Comparison of ENCODE assay signal across 32 cellular contexts in genomic region chr5:65382582-65382981, GRCh38.
DNase-seq lines count a peak whose midpoint lies in the region; ATAC-seq, FAIRE-seq and TF ChIP-seq lines count a peak whose summit lies in the region.
"Had no signal": no experiment of that assay in that cellular context is flagged by ENCODE, and none has a peak within 500 bp of the region (broad histone marks: within the 10 kb centered on the region; RNA-seq: fewer than 3 reads in every experiment).

No MANE protein-coding gene starts in this region.

- H3K36me3 ChIP-seq in Loucy (ENCODE audit: insufficient read depth, low read length) (no peaks in the 10 kb centered on the region), keratinocyte (ENCODE audit: control insufficient read depth in 2 of 2, extremely low read depth in 1 of 2, insufficient read depth in 2 of 2, low read length in 2 of 2) (peaks cover 0 to 2% of the 10 kb centered on the region in 2 experiments)
- H3K36me3 ChIP-seq: neutrophil, right atrium auricular region had no signal

- no peaks in the 10 kb centered on the region for H4K20me1 ChIP-seq in Loucy (ENCODE audit: insufficient read depth, low read length, poor library complexity, severe bottlenecking)
- no peaks in the 10 kb centered on the region for H4K20me1 ChIP-seq in keratinocyte (ENCODE audit: control insufficient read depth, extremely low read depth, insufficient read depth, low read length)

- dilution Hi-C loops in keratinocyte (cut with MboI; ENCODE audit: extremely low pct_ligation_motif_present, low sequenced_read_pairs) = no loop called here

- DNase-seq in DMS53 (lab: John Stamatoyannopoulos, UW) (peak; percentile 23), DMS53 treated with DMSO at 0.1 percent for 48 hours (lab: John Stamatoyannopoulos, UW; ENCODE audit: unreplicated experiment) (no peak), SK-MEL-5 (ENCODE audit: low read depth, low spot score) (peak; percentile 29), keratinocyte (ENCODE audit: low read depth, low spot score) (no peak), T1000 (lab: John Stamatoyannopoulos, UW) (no peak)
- DNase-seq: activated CD4-positive, alpha-beta T cell treated with anti-CD3 and anti-CD28 coated beads for 36 hours; activated CD8-positive, alpha-beta memory T cell treated with anti-CD3 and anti-CD28 coated beads for 24 hours; activated effector memory CD4-positive, alpha-beta T cell treated with Interleukin-2 at 50 U/mL for 16 hours; activated T-cell treated with anti-CD3 and anti-CD28 coated beads for 4 hours; aorta; DND-41; effector CD8-positive, alpha-beta T cell; glutamatergic neuron; GOT3; NCI-H1048; posterior cingulate gyrus; SIG-M5; stimulated activated naive CD8-positive, alpha-beta T cell treated with anti-CD3 and anti-CD28 coated beads, Interleukin-15, Interleukin-2, amounts not matched to agents 100 U/mL and 50 U/mL, for 24 hours had no signal

- H3K4me3 ChIP-seq in Loucy (ENCODE audit: low read length, poor library complexity, severe bottlenecking) = no peak overlapping the region
- H3K4me3 ChIP-seq in keratinocyte (ENCODE audit: control insufficient read depth in 2 of 3, extremely low read depth in 1 of 3, insufficient read depth in 2 of 3, low read depth in 1 of 3, low read length in 3 of 3) = no peak overlapping the region
- H3K4me3 ChIP-seq: coronary artery, right atrium auricular region, smooth muscle cell had no signal

- H3K27me3 ChIP-seq in Loucy (ENCODE audit: insufficient read depth, low read length, poor library complexity, severe bottlenecking) = no peaks in the 10 kb centered on the region
- no peaks in the 10 kb centered on the region for H3K27me3 ChIP-seq in keratinocyte (ENCODE audit: control insufficient read depth, extremely low read depth, insufficient read depth, low read length)
- H3K27me3 ChIP-seq: neutrophil, right atrium auricular region had no signal

- H3K9me3 ChIP-seq in Loucy (ENCODE audit: insufficient read depth, low read depth, low read length) = no peaks in the 10 kb centered on the region
- no peaks in the 10 kb centered on the region for H3K9me3 ChIP-seq in keratinocyte (ENCODE audit: control insufficient read depth, low read depth, low read length)
- H3K9me3 ChIP-seq: neutrophil, right atrium auricular region had no signal

- H3K9me2 ChIP-seq in Loucy (replicated peaks; ENCODE audit: low read depth, low read length) = no peaks in the 10 kb centered on the region

- no peak for ATAC-seq in HG02885 (IDR thresholded peaks at IDR 0.05; ENCODE audit: poor library complexity, unreplicated experiment)
- no peak for ATAC-seq in HG03354 (IDR thresholded peaks at IDR 0.05; ENCODE audit: poor library complexity, severe bottlenecking, unreplicated experiment)
- ATAC-seq: activated CD4-positive, alpha-beta T cell treated with anti-CD3 and anti-CD28 coated beads for 36 hours; Panc1; stimulated activated naive CD8-positive, alpha-beta T cell treated with anti-CD3 and anti-CD28 coated beads, Interleukin-15, Interleukin-2, amounts not matched to agents 100 U/mL and 50 U/mL, for 24 hours had no signal

- in situ Hi-C loops in SK-MEL-5 (cut with HindIII; ENCODE audit: low pct_unique_long_range_greater_than_20kb, low sequenced_read_pairs) = no loop called here

- H3K9ac ChIP-seq in Loucy (ENCODE audit: low read depth, low read length, poor library complexity, severe bottlenecking) (no peak overlapping the region), keratinocyte (ENCODE audit: control insufficient read depth, extremely low read depth, insufficient read depth, low read length) (no peak overlapping the region)

- no peaks in the 10 kb centered on the region for H3K4me1 ChIP-seq in Loucy (ENCODE audit: insufficient read depth, low read length, poor library complexity, severe bottlenecking)
- H3K4me1 ChIP-seq in keratinocyte (ENCODE audit: control insufficient read depth, extremely low read depth, insufficient read depth, low read length) = no peaks in the 10 kb centered on the region
- H3K4me1 ChIP-seq: right atrium auricular region had no signal

- H3K27ac ChIP-seq in keratinocyte (ENCODE audit: control insufficient read depth, insufficient read depth, low read length) = no peak overlapping the region
- H3K27ac ChIP-seq: 22Rv1, C4-2B, coronary artery, epithelial cell of prostate, neutrophil, right atrium auricular region, VCaP had no signal

- H3K4me2 ChIP-seq in Loucy (ENCODE audit: low read depth, low read length, poor library complexity, severe bottlenecking) (no peak overlapping the region), keratinocyte (ENCODE audit: control insufficient read depth, extremely low read depth, insufficient read depth, low read depth, low read length) (no peak overlapping the region)
- H3K4me2 ChIP-seq: smooth muscle cell had no signal

- H3K9me1 ChIP-seq in keratinocyte (ENCODE audit: control insufficient read depth, extremely low read depth, insufficient read depth, low read length) = no peaks in the 10 kb centered on the region

- FAIRE-seq in keratinocyte (lab: Jason Lieb, UNC) = peak; percentile 36
- FAIRE-seq: GM19239, islet of Langerhans had no signal

- H3K79me2 ChIP-seq in Loucy (ENCODE audit: insufficient read depth, low read length) (no peaks in the 10 kb centered on the region), keratinocyte (ENCODE audit: control insufficient read depth, insufficient read depth, low read length) (no peaks in the 10 kb centered on the region)

- no peak overlapping the region for H2AFZ ChIP-seq in Loucy (ENCODE audit: low read length)
- no peak overlapping the region for H2AFZ ChIP-seq in keratinocyte (ENCODE audit: control insufficient read depth, low read length)

- peak; percentile 39; the same call in 1 of the 2 replicates for TF ChIP-seq CTCF in Loucy (conservative IDR thresholded peaks at IDR 0.05; ENCODE audit: low read length)
- no peak for TF ChIP-seq CTCF in keratinocyte (optimal IDR thresholded peaks at IDR 0.05 in 1 of 3, IDR thresholded peaks at IDR 0.05 in 1 of 3, conservative IDR thresholded peaks at IDR 0.05 in 1 of 3; ENCODE audit: extremely low read depth in 1 of 3, insufficient read depth in 2 of 3, low read length in 3 of 3)

- H3F3A ChIP-seq in Loucy (ENCODE audit: low read depth) = no peaks in the 10 kb centered on the region

Comparison
In these comparisons a context has a peak if more than half of its experiments do, and no peak if none do; other contexts are left out.
1. DNase-seq: peak in DMS53 (single experiment) and SK-MEL-5 (single experiment); none in DMS53 treated with DMSO at 0.1 percent for 48 hours (single experiment), keratinocyte (single experiment) and T1000 (single experiment).